33 cellular contexts compared by ENCODE assay signal in genomic region chr17:41009936-41010335, GRCh38. TPM values are rescaled to one million over a fixed set of nuclear protein-coding genes. Genes with fewer than 3 reads are reported as not detected.
"Had no signal": no experiment of that assay in that cellular context is flagged by ENCODE, and none has a peak within 500 bp of the region (broad histone marks: within the 10 kb centered on the region; RNA-seq: fewer than 3 reads in every experiment).

No MANE protein-coding gene starts in this region.

- H3K27me3 ChIP-seq: foreskin keratinocyte, gastroesophageal sphincter, hepatocyte, testis, tibial artery had no signal

- H2AFZ ChIP-seq: hepatocyte, parathyroid adenoma had no signal

- H3K9me3 Mint-ChIP-seq: natural killer cell; stimulated activated effector memory CD8-positive, alpha-beta T cell treated with anti-CD3 and anti-CD28 coated beads, Interleukin-12 subunit alpha, Interleukin-12 subunit beta, amount 100 ng/mL, for 72 hours; type B pancreatic cell had no signal

- H3K4me3 Mint-ChIP-seq: natural killer cell; stimulated activated effector memory CD8-positive, alpha-beta T cell treated with anti-CD3 and anti-CD28 coated beads, Interleukin-12 subunit alpha, Interleukin-12 subunit beta, amount 100 ng/mL, for 72 hours; type B pancreatic cell had no signal

- H3K9me3 ChIP-seq: esophagus muscularis mucosa, gastroesophageal sphincter, heart left ventricle, lower lobe of right lung, neutrophil, testis, tibial artery had no signal

- H3K9ac ChIP-seq: parathyroid adenoma had no signal

- H3K36me3 Mint-ChIP-seq: natural killer cell; stimulated activated effector memory CD8-positive, alpha-beta T cell treated with anti-CD3 and anti-CD28 coated beads, Interleukin-12 subunit alpha, Interleukin-12 subunit beta, amount 100 ng/mL, for 72 hours; type B pancreatic cell had no signal

- H3K4me3 ChIP-seq: dorsolateral prefrontal cortex, esophagus muscularis mucosa, gastroesophageal sphincter, heart left ventricle, hepatocyte, lower lobe of right lung, testis, tibial artery had no signal

- ATAC-seq: foreskin keratinocyte; gastroesophageal sphincter; heart left ventricle; left ventricle myocardium superior; natural killer cell; sciatic nerve; stimulated activated effector memory CD8-positive, alpha-beta T cell treated with anti-CD3 and anti-CD28 coated beads, Interleukin-12 subunit alpha, Interleukin-12 subunit beta, amount 100 ng/mL, for 72 hours had no signal

- H3K4me1 ChIP-seq: esophagus muscularis mucosa, foreskin keratinocyte, gastroesophageal sphincter, lower lobe of right lung, parathyroid adenoma, testis, tibial artery had no signal

- DNase-seq: dorsolateral prefrontal cortex; effector CD8-positive, alpha-beta T cell; foreskin keratinocyte; heart left ventricle; left ventricle myocardium superior; lower lobe of right lung; natural killer cell; stimulated activated CD4-positive, alpha-beta T cell treated with anti-CD3 and anti-CD28 coated beads, Interleukin-2, amount 100 ng/mL, for 24 hours; stimulated activated CD4-positive, alpha-beta T cell treated with anti-CD3 and anti-CD28 coated beads, Interleukin-4, amount 100 ng/mL, for 24 hours; stimulated activated naive CD4-positive, alpha-beta T cell treated with Interleukin-2 at 50 U/mL for 16 hours; substantia nigra; testis; tibial artery had no signal

- H3K27ac ChIP-seq: esophagus muscularis mucosa, foreskin keratinocyte, gastroesophageal sphincter, heart left ventricle, hepatocyte, lower lobe of right lung, neutrophil, parathyroid adenoma, testis, tibial artery had no signal

- H3K79me2 ChIP-seq: hepatocyte, parathyroid adenoma had no signal

- H3K36me3 ChIP-seq: esophagus muscularis mucosa, gastroesophageal sphincter, heart left ventricle, lower lobe of right lung, neutrophil, tibial artery had no signal

- FAIRE-seq: colon, endothelial cell of umbilical vein had no signal

- H3K27me3 Mint-ChIP-seq: progenitor cell of endocrine pancreas, type B pancreatic cell had no signal

- H3K27ac Mint-ChIP-seq: natural killer cell; stimulated activated effector memory CD8-positive, alpha-beta T cell treated with anti-CD3 and anti-CD28 coated beads, Interleukin-12 subunit alpha, Interleukin-12 subunit beta, amount 100 ng/mL, for 72 hours had no signal

- H3K4me2 ChIP-seq: hepatocyte had no signal

- H3K4me1 Mint-ChIP-seq: natural killer cell; stimulated activated effector memory CD8-positive, alpha-beta T cell treated with anti-CD3 and anti-CD28 coated beads, Interleukin-12 subunit alpha, Interleukin-12 subunit beta, amount 100 ng/mL, for 72 hours had no signal

RNA-seq across cellular contexts. Expression of gene KRTAP3-1, which starts 1.0 kb away (rescaled TPM):
- total RNA-seq: cerebellum, dorsolateral prefrontal cortex, endothelial cell of umbilical vein, epithelial cell of proximal tubule, esophagus muscularis mucosa, fibroblast of lung, foreskin keratinocyte, gastroesophageal sphincter, heart left ventricle, hepatocyte, left ventricle myocardium superior, lower lobe of right lung, mesenteric fat pad, mononuclear cell, natural killer cell, osteoblast, progenitor cell of endocrine pancreas, sciatic nerve, testis, urinary bladder had no signal
- polyA plus RNA-seq: endothelial cell of umbilical vein, fibroblast of lung, foreskin keratinocyte, heart left ventricle, keratinocyte, neural cell, urinary bladder had no signal

RNA-seq across cellular contexts. Expression of gene KRTAP3-2, which starts 10.2 kb away (rescaled TPM):
- total RNA-seq: cerebellum, dorsolateral prefrontal cortex, endothelial cell of umbilical vein, epithelial cell of proximal tubule, esophagus muscularis mucosa, fibroblast of lung, foreskin keratinocyte, gastroesophageal sphincter, heart left ventricle, hepatocyte, left ventricle myocardium superior, lower lobe of right lung, mesenteric fat pad, mononuclear cell, natural killer cell, osteoblast, progenitor cell of endocrine pancreas, sciatic nerve, testis, urinary bladder had no signal
- polyA plus RNA-seq: endothelial cell of umbilical vein, fibroblast of lung, foreskin keratinocyte, heart left ventricle, hepatocyte, keratinocyte, neural cell, urinary bladder had no signal

RNA-seq across cellular contexts. Expression of gene KRTAP3-3, which starts 16.0 kb away (rescaled TPM):
- total RNA-seq: cerebellum, dorsolateral prefrontal cortex, endothelial cell of umbilical vein, epithelial cell of proximal tubule, esophagus muscularis mucosa, fibroblast of lung, foreskin keratinocyte, gastroesophageal sphincter, heart left ventricle, hepatocyte, left ventricle myocardium superior, lower lobe of right lung, mesenteric fat pad, natural killer cell, osteoblast, progenitor cell of endocrine pancreas, sciatic nerve, testis, urinary bladder had no signal
- polyA plus RNA-seq: endothelial cell of umbilical vein, fibroblast of lung, foreskin keratinocyte, heart left ventricle, hepatocyte, keratinocyte, neural cell, urinary bladder had no signal

RNA-seq across cellular contexts. Expression of gene KRTAP1-5, which starts 17.1 kb away (rescaled TPM):
- total RNA-seq: cerebellum, dorsolateral prefrontal cortex, endothelial cell of umbilical vein, epithelial cell of proximal tubule, esophagus muscularis mucosa, foreskin keratinocyte, gastroesophageal sphincter, heart left ventricle, hepatocyte, left ventricle myocardium superior, lower lobe of right lung, mesenteric fat pad, mononuclear cell, natural killer cell, progenitor cell of endocrine pancreas, sciatic nerve, testis, urinary bladder had no signal
- polyA plus RNA-seq: endothelial cell of umbilical vein, foreskin keratinocyte, heart left ventricle, hepatocyte, neural cell had no signal

RNA-seq across cellular contexts. Expression of gene KRTAP1-4, which starts 20.1 kb away (rescaled TPM):
- total RNA-seq: cerebellum, dorsolateral prefrontal cortex, endothelial cell of umbilical vein, epithelial cell of proximal tubule, esophagus muscularis mucosa, fibroblast of lung, foreskin keratinocyte, gastroesophageal sphincter, heart left ventricle, hepatocyte, left ventricle myocardium superior, lower lobe of right lung, mesenteric fat pad, mononuclear cell, natural killer cell, osteoblast, progenitor cell of endocrine pancreas, sciatic nerve, testis, urinary bladder had no signal
- polyA plus RNA-seq: endothelial cell of umbilical vein, fibroblast of lung, foreskin keratinocyte, heart left ventricle, hepatocyte, keratinocyte, neural cell, urinary bladder had no signal
